In the genomic region with DNA sequence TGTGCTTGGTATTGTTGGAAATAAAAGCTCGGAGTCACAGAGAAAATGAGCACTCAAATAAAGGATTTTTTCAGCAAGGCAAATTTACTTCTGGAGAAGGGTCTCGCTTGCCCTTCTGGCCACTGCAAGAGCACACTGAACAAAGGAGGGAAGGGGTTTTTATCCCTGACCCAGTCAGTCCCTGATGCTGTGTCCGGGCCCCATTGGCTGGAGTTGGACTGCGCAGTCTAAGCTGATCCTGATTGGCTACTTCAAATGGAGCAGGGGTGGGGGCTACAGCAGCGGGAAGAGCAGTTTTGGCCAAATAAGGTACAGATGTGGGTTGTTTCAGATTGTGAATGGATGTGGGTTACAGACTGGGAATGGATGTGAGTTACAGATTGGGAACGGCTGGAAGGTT, we compare ENCODE assay signal across 20 cellular contexts. TPM values are rescaled to one million over a fixed set of nuclear protein-coding genes. Genes with fewer than 3 reads are reported as not detected.
DNase-seq lines count a peak whose midpoint lies in the region; ATAC-seq and TF ChIP-seq lines count a peak whose summit lies in the region.
"Had no signal": no experiment of that assay in that cellular context is flagged by ENCODE, and none has a peak within 500 bp of the region (broad histone marks: within the 10 kb centered on the region; RNA-seq: fewer than 3 reads in every experiment).

No MANE protein-coding gene starts in this region.

- no peak overlapping the region for H3K27ac ChIP-seq in Karpas-422 (ENCODE audit: low read length)
- H3K27ac ChIP-seq: A549, GM23248 had no signal

- DNase-seq in AG20443 (ENCODE audit: low spot score): peak; percentile 4
- peak; percentile 24 for DNase-seq in Karpas-422
- DNase-seq in islet precursor cell: peak; percentile 53
- peak; percentile 60 for DNase-seq in osteocyte (ENCODE audit: extremely low spot score, unreplicated experiment)
- DNase-seq in HAP-1 (ENCODE audit: low spot score in 2 of 2): no peak
- no peak for DNase-seq in endothelial cell (ENCODE audit: low spot score)
- DNase-seq: 8988T; ACHN; C1 segment of cervical spinal cord; Calu3; CD4-positive, alpha-beta memory T cell; COR-L47; DMS53; DMS79 treated with DMSO at 0.1 percent for 48 hours; GF-D8; GM23248; H7 had no signal

- H3K36me3 Mint-ChIP-seq in osteocyte (ENCODE audit: unreplicated experiment): no peaks in the 10 kb centered on the region
- no peaks in the 10 kb centered on the region for H3K36me3 Mint-ChIP-seq in endothelial cell (ENCODE audit: low read depth, unreplicated experiment)

- H3K27me3 Mint-ChIP-seq in osteocyte (ENCODE audit: unreplicated experiment) (peaks cover 4% of the 10 kb centered on the region), endothelial cell (ENCODE audit: unreplicated experiment) (peaks cover 3% of the 10 kb centered on the region)

- H3K9me3 Mint-ChIP-seq in osteocyte (ENCODE audit: unreplicated experiment) (no peaks in the 10 kb centered on the region), endothelial cell (ENCODE audit: unreplicated experiment) (no peaks in the 10 kb centered on the region)
- H3K9me3 Mint-ChIP-seq: CD4-positive, alpha-beta memory T cell had no signal

- no peak overlapping the region for H3K27ac Mint-ChIP-seq in osteocyte (ENCODE audit: unreplicated experiment)
- H3K27ac Mint-ChIP-seq in endothelial cell (ENCODE audit: unreplicated experiment): no peak overlapping the region

- H3K27me3 ChIP-seq in Karpas-422 (ENCODE audit: low read length): no peaks in the 10 kb centered on the region
- 0 out of 2 replicates have a peak, but pooled peaks cover under 1% of the 10 kb centered on the region for H3K27me3 ChIP-seq in HAP-1 (ENCODE audit: low read depth)

- no peaks in the 10 kb centered on the region for H3K79me2 ChIP-seq in Karpas-422 (ENCODE audit: low read length)

- H3K9ac ChIP-seq in Karpas-422 (ENCODE audit: low read length): no peak overlapping the region
- H3K9ac ChIP-seq: GM23248 had no signal

- no peaks in the 10 kb centered on the region for H4K20me1 ChIP-seq in Karpas-422 (ENCODE audit: insufficient read depth, low read depth, low read length)

- H3K9me2 ChIP-seq in Karpas-422 (replicated peaks; ENCODE audit: insufficient read depth, low read length): no peaks in the 10 kb centered on the region

- H3K4me1 ChIP-seq in Karpas-422 (ENCODE audit: low read length) (peaks cover 5% of the 10 kb centered on the region), HAP-1 (no peaks in the 10 kb centered on the region)

- H3K4me2 ChIP-seq in Karpas-422 (ENCODE audit: low read depth, low read length, poor library complexity, severe bottlenecking): no peak overlapping the region
- H3K4me2 ChIP-seq: A549 had no signal

- no peak overlapping the region for H3K4me3 ChIP-seq in Karpas-422 (ENCODE audit: low read length)
- H3K4me3 ChIP-seq in HAP-1: no peak overlapping the region
- H3K4me3 ChIP-seq: A549, GM23248 had no signal

- no peak for TF ChIP-seq CTCF in osteocyte (IDR thresholded peaks at IDR 0.05)
- TF ChIP-seq CTCF in endothelial cell (IDR thresholded peaks at IDR 0.05; ENCODE audit: unreplicated experiment): no peak

- no peak for ATAC-seq in HG02885 (IDR thresholded peaks at IDR 0.05; ENCODE audit: poor library complexity, unreplicated experiment)
- ATAC-seq: A549, HCT116 had no signal

- no peak overlapping the region for H2AFZ ChIP-seq in Karpas-422 (ENCODE audit: low read length)
- H2AFZ ChIP-seq: GM23248 had no signal

- H3K9me3 ChIP-seq in Karpas-422 (ENCODE audit: low read length): no peaks in the 10 kb centered on the region
- H3K9me3 ChIP-seq in HAP-1: no peaks in the 10 kb centered on the region
- H3K9me3 ChIP-seq: A549 had no signal

- in situ Hi-C loops in HAP-1 (cut with MboI; ENCODE audit: low sequenced_read_pairs): loop anchor here (5.0 kb wide), 1 partner anchor 834 kb away; no protein-coding TSS in a partner anchor

- no peak overlapping the region for H3K4me3 Mint-ChIP-seq in osteocyte (ENCODE audit: unreplicated experiment)
- H3K4me3 Mint-ChIP-seq in endothelial cell (ENCODE audit: unreplicated experiment): no peak overlapping the region

- H3K36me3 ChIP-seq in Karpas-422 (ENCODE audit: insufficient read depth, low read length): no peaks in the 10 kb centered on the region
- H3K36me3 ChIP-seq in HAP-1 (replicated peaks): no peaks in the 10 kb centered on the region

- H3K4me1 Mint-ChIP-seq in osteocyte (ENCODE audit: unreplicated experiment): peaks cover 11% of the 10 kb centered on the region
- H3K4me1 Mint-ChIP-seq in endothelial cell (ENCODE audit: unreplicated experiment): peaks cover 5% of the 10 kb centered on the region

RNA-seq across cellular contexts. Expression of a gene that starts 4.3 kb away (rescaled TPM):
- total RNA-seq in Karpas-422 (2014; rRNA removed; shearing (Covaris generic); ENCODE audit: low replicate concordance): 1.2 and 1.5 TPM in 2 replicates
- 27.1 and 27.6 TPM in 2 replicates for total RNA-seq in osteocyte
- 7.8 TPM for total RNA-seq in endothelial cell (ENCODE audit: unreplicated experiment)

Comparison
In these comparisons a context has a peak if more than half of its experiments do, and no peak if none do; other contexts are left out.
1. DNase-seq: peak in AG20443 (single experiment), Karpas-422 (single experiment), islet precursor cell (single experiment) and osteocyte (single experiment); none in HAP-1 (0 of 2) and endothelial cell (single experiment).